ENCODE assay signal across 1 cellular context in the genomic region with DNA sequence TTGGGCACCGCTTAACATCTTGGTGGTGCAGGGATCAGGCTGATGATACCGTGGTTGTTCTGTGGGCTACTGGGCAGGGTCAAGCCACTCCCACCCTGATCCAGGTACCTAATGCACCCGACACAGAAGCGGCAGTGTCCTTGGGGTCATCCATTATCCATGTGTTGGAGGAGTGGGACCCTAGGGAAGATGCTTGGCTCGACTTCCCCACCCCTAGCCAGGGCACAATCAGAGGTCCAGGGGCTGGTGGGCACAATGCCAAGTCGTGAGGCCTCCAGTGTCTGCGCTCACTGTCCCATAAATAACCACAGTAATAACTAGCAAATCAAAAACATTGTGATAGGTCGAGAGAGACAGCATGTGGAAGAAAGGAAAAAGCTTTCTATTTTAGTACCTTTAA.
TF ChIP-seq lines count a peak whose summit lies in the region.

No MANE protein-coding gene starts in this region.

TF ChIP-seq in K562, 482 proteins besides CTCF, POLR2A, EP300 and RAD21 (continued from another document):
- TF ChIP-seq TEAD4 (IDR thresholded peaks at IDR 0.05; ENCODE audit: low read length), result no peak
- TF ChIP-seq TEAD4 (CRISPR knock-in tag; IDR thresholded peaks at IDR 0.05; ENCODE audit: borderline replicate concordance), result no peak
TF ChIP-seq in K562: peak in this region for 1.
